In the genomic region with DNA sequence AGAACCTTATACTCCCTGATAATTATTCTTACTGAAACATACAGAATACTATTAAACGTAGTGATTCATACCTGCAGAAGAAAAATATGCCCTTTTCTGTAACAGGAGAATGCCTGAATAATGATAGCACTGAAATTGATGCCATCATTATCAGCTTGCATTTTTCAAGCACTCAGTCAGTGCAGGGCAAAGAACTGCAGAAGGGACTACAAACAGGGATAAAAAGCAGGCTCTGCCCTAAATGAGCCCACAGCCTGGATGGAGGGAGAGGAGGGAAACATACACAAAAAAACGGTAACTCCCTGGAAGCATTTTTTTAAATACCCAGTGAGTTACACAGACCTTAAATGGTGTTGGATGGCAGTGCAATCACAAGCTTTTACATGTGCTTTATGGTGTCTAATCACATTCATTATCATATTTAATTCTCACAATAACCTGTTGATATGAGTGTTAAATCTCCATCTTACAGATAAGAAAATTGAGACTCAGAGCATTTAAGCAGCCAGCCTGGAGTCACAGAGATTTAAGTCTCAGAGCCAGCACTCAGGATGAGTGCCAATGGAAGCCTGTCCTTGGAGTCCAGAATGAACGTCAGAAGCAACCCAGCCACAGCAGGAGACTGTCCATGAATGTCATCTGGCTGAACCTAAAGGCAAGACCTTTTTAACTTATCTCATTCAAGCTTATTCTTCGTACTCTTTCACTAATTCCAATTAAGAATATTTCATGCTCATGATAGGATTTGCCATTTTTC, we compare ENCODE assay signal across 22 cellular contexts.
A peak's percentile ranks its signal among the peaks of the same experiment; 100 is the strongest.
DNase-seq lines count a peak whose midpoint lies in the region; ATAC-seq and TF ChIP-seq lines count a peak whose summit lies in the region.
"Had no signal": no experiment of that assay in that cellular context is flagged by ENCODE, and none has a peak within 500 bp of the region (broad histone marks: within the 10 kb centered on the region; RNA-seq: fewer than 3 reads in every experiment).

No MANE protein-coding gene starts in this region.

- no peaks in the 10 kb centered on the region for H3F3A ChIP-seq in GM23338 (replicated peaks; ENCODE audit: low read depth)

- TF ChIP-seq CTCF in GM23338 (conservative IDR thresholded peaks at IDR 0.05; ENCODE audit: low read depth in 2 of 2) (no peak), adrenal gland (IDR thresholded peaks at IDR 0.05) (no peak), mesothelial cell of epicardium (IDR thresholded peaks at IDR 0.05; ENCODE audit: unreplicated experiment) (no peak), progenitor cell of endocrine pancreas (IDR thresholded peaks at IDR 0.05; ENCODE audit: unreplicated experiment) (no peak)

- H2AFZ ChIP-seq in GM23338: no peak overlapping the region
- H2AFZ ChIP-seq: GM23248 had no signal

- no peaks in the 10 kb centered on the region for H4K20me1 ChIP-seq in GM23338 (replicated peaks; ENCODE audit: insufficient read depth)

- peak; percentile 48 for ATAC-seq in GM23338
- ATAC-seq: GM12878, HCT116, K562 had no signal

- H3K36me3 Mint-ChIP-seq in GM23338 (ENCODE audit: low read depth) (no peaks in the 10 kb centered on the region), mesothelial cell of epicardium (no peaks in the 10 kb centered on the region), progenitor cell of endocrine pancreas (ENCODE audit: insufficient read depth) (no peaks in the 10 kb centered on the region)
- H3K36me3 Mint-ChIP-seq: CD4-positive, alpha-beta memory T cell had no signal

- WGBS in adrenal gland, 4 donors: 13 to 29% (median 17%) methylated on average over 3 to 4 of the region's 4 CpGs

- H3K27me3 ChIP-seq in GM23338 (ENCODE audit: insufficient read depth) (no peaks in the 10 kb centered on the region), adrenal gland (no peaks in the 10 kb centered on the region)
- H3K27me3 ChIP-seq: SJSA1 had no signal

- H3K4me3 Mint-ChIP-seq in GM23338 (no peak overlapping the region), mesothelial cell of epicardium (peak overlapping the region; percentile 3), progenitor cell of endocrine pancreas (ENCODE audit: low read depth) (no peak overlapping the region)
- H3K4me3 Mint-ChIP-seq: CD4-positive, alpha-beta memory T cell had no signal

- H3K27me3 Mint-ChIP-seq in GM23338 (ENCODE audit: insufficient read depth, low read depth, poor library complexity): no peaks in the 10 kb centered on the region
- no peaks in the 10 kb centered on the region for H3K27me3 Mint-ChIP-seq in mesothelial cell of epicardium (ENCODE audit: low read depth)
- H3K27me3 Mint-ChIP-seq in progenitor cell of endocrine pancreas: no peaks in the 10 kb centered on the region
- H3K27me3 Mint-ChIP-seq: CD4-positive, alpha-beta memory T cell had no signal

- no peak overlapping the region for H3K27ac ChIP-seq in GM23338 (ENCODE audit: low read depth)
- H3K27ac ChIP-seq in adrenal gland: no peak overlapping the region
- H3K27ac ChIP-seq: GM23248, SJSA1 had no signal

- no peak for TF ChIP-seq POLR2A in adrenal gland (IDR thresholded peaks at IDR 0.05)

- H3K27ac Mint-ChIP-seq in GM23338: no peak overlapping the region
- H3K27ac Mint-ChIP-seq in mesothelial cell of epicardium: peak overlapping the region; percentile 53
- peak overlapping the region; percentile 53 for H3K27ac Mint-ChIP-seq in progenitor cell of endocrine pancreas
- H3K27ac Mint-ChIP-seq: CD4-positive, alpha-beta memory T cell had no signal

- H3K4me1 Mint-ChIP-seq in GM23338 (peaks cover 27% of the 10 kb centered on the region), mesothelial cell of epicardium (peaks cover 12% of the 10 kb centered on the region), progenitor cell of endocrine pancreas (ENCODE audit: low read depth) (peaks cover 7% of the 10 kb centered on the region)
- H3K4me1 Mint-ChIP-seq: CD4-positive, alpha-beta memory T cell had no signal

- no peaks in the 10 kb centered on the region for H3K36me3 ChIP-seq in GM23338 (ENCODE audit: insufficient read depth)
- H3K36me3 ChIP-seq in adrenal gland (replicated peaks in 1 of 2): no peaks in the 10 kb centered on the region
- H3K36me3 ChIP-seq: SJSA1 had no signal

- no peaks in the 10 kb centered on the region for H3K79me2 ChIP-seq in GM23338 (replicated peaks; ENCODE audit: insufficient read depth)

- DNase-seq in GM23338 (ENCODE audit: low spot score) (no peak), adrenal gland (peak; percentile 45 to 78 (median 65)), mesothelial cell of epicardium (ENCODE audit: low spot score in 2 of 2, unreplicated experiment in 2 of 2) (no peak), progenitor cell of endocrine pancreas (ENCODE audit: low spot score, unreplicated experiment) (no peak), NCI-H774 (lab: John Stamatoyannopoulos, UW) (no peak), DMS153 (lab: John Stamatoyannopoulos, UW) (no peak)
- DNase-seq in stimulated activated naive CD4-positive, alpha-beta T cell treated with Interleukin-2 at 50 U/mL for 16 hours (lab: John Stamatoyannopoulos, UW): no peak
- DNase-seq: AML-193; C1 segment of cervical spinal cord; CD4-positive, alpha-beta memory T cell; COR-L47; GDM1; GM23248; NCI-H1694; NCI-H2081; NCI-H524; Right ventricle myocardium superior; RPMI8226 had no signal

- H3K4me3 ChIP-seq in GM23338: no peak overlapping the region
- no peak overlapping the region for H3K4me3 ChIP-seq in adrenal gland
- H3K4me3 ChIP-seq: GM12878, GM23248, K562, SJSA1 had no signal

- H3K4me1 ChIP-seq in GM23338 (ENCODE audit: insufficient read depth) (peaks cover 24% of the 10 kb centered on the region), adrenal gland (replicated peaks in 1 of 2) (no peaks in the 10 kb centered on the region)
- H3K4me1 ChIP-seq: SJSA1 had no signal

- intact Hi-C loops in adrenal gland (cut with DNase I): no loop called here

- H3K9me2 ChIP-seq in GM23338 (ENCODE audit: insufficient read depth): no peaks in the 10 kb centered on the region

- H3K9me3 Mint-ChIP-seq in GM23338 (no peaks in the 10 kb centered on the region; the same call in 2 of the 3 replicates), mesothelial cell of epicardium (no peaks in the 10 kb centered on the region), progenitor cell of endocrine pancreas (ENCODE audit: low read depth) (no peaks in the 10 kb centered on the region)

- peak overlapping the region; percentile 60 for H3K4me2 ChIP-seq in GM23338

- H3K9me3 ChIP-seq in adrenal gland (replicated peaks in 1 of 3): no peaks in the 10 kb centered on the region
- H3K9me3 ChIP-seq: SJSA1 had no signal

TF ChIP-seq in GM23338, 12 proteins besides CTCF, POLR2A, EP300 and RAD21 (continues in another document):
- TF ChIP-seq, protein P1, sequence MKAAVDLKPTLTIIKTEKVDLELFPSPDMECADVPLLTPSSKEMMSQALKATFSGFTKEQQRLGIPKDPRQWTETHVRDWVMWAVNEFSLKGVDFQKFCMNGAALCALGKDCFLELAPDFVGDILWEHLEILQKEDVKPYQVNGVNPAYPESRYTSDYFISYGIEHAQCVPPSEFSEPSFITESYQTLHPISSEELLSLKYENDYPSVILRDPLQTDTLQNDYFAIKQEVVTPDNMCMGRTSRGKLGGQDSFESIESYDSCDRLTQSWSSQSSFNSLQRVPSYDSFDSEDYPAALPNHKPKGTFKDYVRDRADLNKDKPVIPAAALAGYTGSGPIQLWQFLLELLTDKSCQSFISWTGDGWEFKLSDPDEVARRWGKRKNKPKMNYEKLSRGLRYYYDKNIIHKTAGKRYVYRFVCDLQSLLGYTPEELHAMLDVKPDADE (IDR thresholded peaks at IDR 0.05): no peak

Comparison
In these comparisons a context has a peak if more than half of its experiments do, and no peak if none do; other contexts are left out.
1. DNase-seq: peak in adrenal gland (7 of 7); none in GM23338 (single experiment), mesothelial cell of epicardium (0 of 2), progenitor cell of endocrine pancreas (single experiment), NCI-H774 (single experiment), DMS153 (single experiment) and stimulated activated naive CD4-positive, alpha-beta T cell treated with Interleukin-2 at 50 U/mL for 16 hours (single experiment).